In genomic region chr3:171558183-171558696, GRCh38 we compare ENCODE assay signal across 19 cellular contexts.
DNase-seq lines count a peak whose midpoint lies in the region; ATAC-seq and TF ChIP-seq lines count a peak whose summit lies in the region.
"Had no signal": no experiment of that assay in that cellular context is flagged by ENCODE, and none has a peak within 500 bp of the region (broad histone marks: within the 10 kb centered on the region; RNA-seq: fewer than 3 reads in every experiment).

No MANE protein-coding gene starts in this region.

- H3K4me3 Mint-ChIP-seq in GM23338 (no peak overlapping the region), type B pancreatic cell (no peak overlapping the region)
- no peak overlapping the region for H3K4me3 Mint-ChIP-seq in activated T-helper 17 cell treated with anti-CD3 and anti-CD28 coated beads, Interleukin-2, amount 50 U/mL, for 72 hours
- H3K4me3 Mint-ChIP-seq: CD4-positive, CD25-positive, alpha-beta regulatory T cell; IgD-negative memory B cell had no signal

- H3K27me3 ChIP-seq in right cardiac atrium (ENCODE audit: control insufficient read depth, insufficient read depth): no peaks in the 10 kb centered on the region
- H3K27me3 ChIP-seq in GM23338 (ENCODE audit: insufficient read depth): no peaks in the 10 kb centered on the region
- H3K27me3 ChIP-seq in testis: no peaks in the 10 kb centered on the region

- no peak overlapping the region for H3K4me2 ChIP-seq in GM23338

- 70% methylated on average over 3 of the region's 3 CpGs for WGBS in right cardiac atrium
- 66 to 86% methylated on average over 3 of the region's 3 CpGs for WGBS in testis, 2 donors

- H2AFZ ChIP-seq in GM23338: peak overlapping the region; percentile 56

- peak; percentile 49 for ATAC-seq in Right ventricle myocardium inferior
- ATAC-seq in right cardiac atrium: no peak
- ATAC-seq in GM23338: no peak
- ATAC-seq in activated T-helper 17 cell treated with anti-CD3 and anti-CD28 coated beads, Interleukin-2, amount 50 U/mL, for 72 hours (replicated peaks): no peak

- no peaks in the 10 kb centered on the region for H3K9me3 ChIP-seq in right cardiac atrium (ENCODE audit: control insufficient read depth, low read length)
- no peaks in the 10 kb centered on the region for H3K9me3 ChIP-seq in testis
- H3K9me3 ChIP-seq: HAP-1 had no signal

- H3K4me1 ChIP-seq in right cardiac atrium (ENCODE audit: control insufficient read depth, insufficient read depth, low read length) (no peaks in the 10 kb centered on the region), GM23338 (ENCODE audit: insufficient read depth) (no peaks in the 10 kb centered on the region), testis (peaks cover 13% of the 10 kb centered on the region)
- H3K4me1 ChIP-seq: HAP-1 had no signal

- H3F3A ChIP-seq in GM23338 (replicated peaks; ENCODE audit: low read depth): no peaks in the 10 kb centered on the region

- no peaks in the 10 kb centered on the region for H4K20me1 ChIP-seq in GM23338 (replicated peaks; ENCODE audit: insufficient read depth)

- H3K27ac ChIP-seq in right cardiac atrium (ENCODE audit: low read length) (no peak overlapping the region), GM23338 (ENCODE audit: low read depth) (no peak overlapping the region), testis (no peak overlapping the region)

- H3K27me3 Mint-ChIP-seq in GM23338 (ENCODE audit: insufficient read depth, low read depth, poor library complexity): no peaks in the 10 kb centered on the region
- no peaks in the 10 kb centered on the region for H3K27me3 Mint-ChIP-seq in activated T-helper 17 cell treated with anti-CD3 and anti-CD28 coated beads, Interleukin-2, amount 50 U/mL, for 72 hours
- no peaks in the 10 kb centered on the region for H3K27me3 Mint-ChIP-seq in type B pancreatic cell

- no peak overlapping the region for H3K4me3 ChIP-seq in right cardiac atrium (ENCODE audit: low read length)
- H3K4me3 ChIP-seq in GM23338: no peak overlapping the region
- no peak overlapping the region for H3K4me3 ChIP-seq in testis
- H3K4me3 ChIP-seq: HAP-1 had no signal

- no peaks in the 10 kb centered on the region for H3K36me3 ChIP-seq in GM23338 (ENCODE audit: insufficient read depth)
- no peaks in the 10 kb centered on the region for H3K36me3 ChIP-seq in testis (ENCODE audit: low read depth, missing control alignments)
- H3K36me3 ChIP-seq: HAP-1 had no signal

- no peaks in the 10 kb centered on the region for H3K79me2 ChIP-seq in GM23338 (replicated peaks; ENCODE audit: insufficient read depth)

- H3K4me1 Mint-ChIP-seq in GM23338 (peaks cover 12% of the 10 kb centered on the region), type B pancreatic cell (ENCODE audit: unreplicated experiment) (peaks cover 14% of the 10 kb centered on the region)
- peaks cover 25% of the 10 kb centered on the region for H3K4me1 Mint-ChIP-seq in activated T-helper 17 cell treated with anti-CD3 and anti-CD28 coated beads, Interleukin-2, amount 50 U/mL, for 72 hours

- DNase-seq in Right ventricle myocardium inferior (ENCODE audit: missing footprints) (no peak), right cardiac atrium (no peak), GM23338 (ENCODE audit: low spot score) (no peak), type B pancreatic cell (ENCODE audit: extremely low spot score, unreplicated experiment) (no peak), NCI-H2227 treated with DMSO at 0.1 percent for 48 hours (lab: John Stamatoyannopoulos, UW) (no peak), testis (no peak)
- DNase-seq: CD4-positive, CD25-positive, alpha-beta regulatory T cell; EL; Karpas-422; MV-4-11; NCI-H1105 treated with DMSO at 0.1 percent for 48 hours; NCI-H1694 treated with DMSO at 0.1 percent for 48 hours; NCI-H2081 treated with DMSO at 0.1 percent for 48 hours; NCI-H2171 treated with DMSO at 0.1 percent for 48 hours; NCI-H526; OCI-M1 had no signal

- peak in 1 of 2 experiments; percentile 37; a peak in 2 of 4 replicates for TF ChIP-seq CTCF in GM23338 (conservative IDR thresholded peaks at IDR 0.05; ENCODE audit: low read depth in 2 of 2)
- no peak for TF ChIP-seq CTCF in type B pancreatic cell (conservative IDR thresholded peaks at IDR 0.05)
- no peak for TF ChIP-seq CTCF in testis (IDR thresholded peaks at IDR 0.05)

- H3K36me3 Mint-ChIP-seq in GM23338 (ENCODE audit: low read depth) (no peaks in the 10 kb centered on the region), type B pancreatic cell (no peaks in the 10 kb centered on the region)
- H3K36me3 Mint-ChIP-seq in activated T-helper 17 cell treated with anti-CD3 and anti-CD28 coated beads, Interleukin-2, amount 50 U/mL, for 72 hours (ENCODE audit: low read depth): no peaks in the 10 kb centered on the region
- H3K36me3 Mint-ChIP-seq: CD4-positive, CD25-positive, alpha-beta regulatory T cell; IgD-negative memory B cell had no signal

- peaks cover 12% of the 10 kb centered on the region for H3K9me2 ChIP-seq in GM23338 (ENCODE audit: insufficient read depth)

- H3K9me3 Mint-ChIP-seq in GM23338 (no peaks in the 10 kb centered on the region; the same call in 2 of the 3 replicates), type B pancreatic cell (no peaks in the 10 kb centered on the region)
- H3K9me3 Mint-ChIP-seq in activated T-helper 17 cell treated with anti-CD3 and anti-CD28 coated beads, Interleukin-2, amount 50 U/mL, for 72 hours: no peaks in the 10 kb centered on the region
- H3K9me3 Mint-ChIP-seq: CD4-positive, CD25-positive, alpha-beta regulatory T cell; IgD-negative memory B cell had no signal

- intact Hi-C loops in Right ventricle myocardium inferior (cut with DNase I) (no loop called here), right cardiac atrium (cut with DNase I) (loop anchor here in 2 of 4 donors (10.0 kb wide), 2 partner anchors 93 to 373 kb away; partner anchors contain the start of gene TNIK (in 1 of the 2)), testis (cut with DNase I; ENCODE audit: low total_unique reads) (no loop called here)

- H3K27ac Mint-ChIP-seq in GM23338: no peak overlapping the region
- H3K27ac Mint-ChIP-seq in activated T-helper 17 cell treated with anti-CD3 and anti-CD28 coated beads, Interleukin-2, amount 50 U/mL, for 72 hours: peak overlapping the region; percentile 34
- H3K27ac Mint-ChIP-seq in type B pancreatic cell: peak overlapping the region; percentile 1
- H3K27ac Mint-ChIP-seq: IgD-negative memory B cell had no signal

- TF ChIP-seq POLR2A in testis (IDR thresholded peaks at IDR 0.05): no peak

TF ChIP-seq in GM23338, 12 proteins besides CTCF, POLR2A, EP300 and RAD21 (continues in another document):
- TF ChIP-seq JUNB (IDR thresholded peaks at IDR 0.05; ENCODE audit: unreplicated experiment) (no peak), ZNF114 (CRISPR knock-in tag; IDR thresholded peaks at IDR 0.05) (no peak), ZNF462 (CRISPR knock-in tag; IDR thresholded peaks at IDR 0.05) (no peak), EZH2 (IDR thresholded peaks at IDR 0.05; ENCODE audit: low read depth, unreplicated experiment) (no peak)
